Comparison of ENCODE assay signal across 14 cellular contexts in the genomic region with DNA sequence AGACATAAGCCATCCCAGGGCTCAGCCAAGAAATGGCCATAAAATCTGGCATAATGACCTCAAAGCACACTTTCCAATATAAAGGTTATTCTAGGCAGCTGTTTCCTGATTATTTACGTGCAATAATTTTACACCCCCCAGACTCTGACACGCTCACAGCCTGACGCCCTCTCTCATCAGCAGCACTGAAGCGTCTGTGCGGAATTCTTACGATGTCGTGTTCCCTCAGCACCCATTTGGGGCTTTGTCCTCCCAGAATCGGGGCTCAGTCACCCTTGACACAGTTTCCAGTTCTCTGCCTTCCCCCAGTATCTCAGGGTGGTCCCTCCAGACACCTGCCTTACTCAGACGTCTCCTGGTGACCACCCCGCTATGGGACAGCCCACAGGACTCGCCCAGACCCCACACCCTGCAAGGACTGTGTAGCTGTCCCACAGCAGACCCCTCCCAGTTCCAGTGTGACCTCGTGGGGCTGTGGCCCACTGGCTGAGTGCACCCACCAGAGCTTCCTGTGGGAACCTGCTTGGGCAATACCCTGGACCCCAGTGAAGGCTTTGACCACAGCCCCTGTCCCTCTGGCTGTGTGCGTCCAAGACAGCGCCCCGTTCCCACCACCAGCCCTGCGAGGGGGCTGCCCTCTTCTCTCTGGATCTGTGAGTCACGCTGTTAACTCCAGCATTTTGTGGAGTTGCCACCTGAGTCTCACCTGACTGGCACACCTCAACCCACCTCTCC.
"Had no signal": no experiment of that assay in that cellular context is flagged by ENCODE, and none has a peak within 500 bp of the region (broad histone marks: within the 10 kb centered on the region; RNA-seq: fewer than 3 reads in every experiment).

No MANE protein-coding gene starts in this region.

- H3K4me3 Mint-ChIP-seq: activated T-helper 17 cell treated with anti-CD3 and anti-CD28 coated beads, Interleukin-2, amount 50 U/mL, for 72 hours had no signal

- H3K27ac Mint-ChIP-seq: activated T-helper 17 cell treated with anti-CD3 and anti-CD28 coated beads, Interleukin-2, amount 50 U/mL, for 72 hours had no signal

- H3K27ac ChIP-seq: epithelial cell of prostate had no signal

- H3K9me3 ChIP-seq: gastroesophageal sphincter, upper lobe of left lung had no signal

- H3K27me3 ChIP-seq: gastroesophageal sphincter, right atrium auricular region, upper lobe of left lung had no signal

- H3K36me3 ChIP-seq: gastroesophageal sphincter, heart right ventricle, right atrium auricular region, upper lobe of left lung had no signal

- H3K4me3 ChIP-seq: gastroesophageal sphincter, right atrium auricular region, smooth muscle cell, upper lobe of left lung had no signal

- H3K4me1 Mint-ChIP-seq: activated T-helper 17 cell treated with anti-CD3 and anti-CD28 coated beads, Interleukin-2, amount 50 U/mL, for 72 hours had no signal

- ATAC-seq: activated T-helper 17 cell treated with anti-CD3 and anti-CD28 coated beads, Interleukin-2, amount 50 U/mL, for 72 hours; stimulated activated naive CD8-positive, alpha-beta T cell treated with anti-CD3 and anti-CD28 coated beads, Interleukin-15, Interleukin-2, amounts not matched to agents 100 U/mL and 50 U/mL, for 24 hours had no signal

- DNase-seq: activated CD4-positive, CD25-positive, alpha-beta regulatory T cell treated with anti-CD3 and anti-CD28 coated beads, Interleukin-2, amount 50 U/mL, for 72 hours; activated naive CD4-positive, alpha-beta T cell treated with Interleukin-2 at 50 U/mL for 16 hours; dermis blood vessel endothelial cell; heart right ventricle; left colon; stimulated activated CD4-positive, alpha-beta T cell treated with anti-CD3 and anti-CD28 coated beads, Interleukin-4, amount 100 ng/mL, for 4 hours; stimulated activated CD8-positive, alpha-beta memory T cell treated with anti-CD3 and anti-CD28 coated beads, Interleukin-4, amount 100 ng/mL, for 48 hours; stimulated activated naive CD8-positive, alpha-beta T cell treated with anti-CD3 and anti-CD28 coated beads, Interleukin-15, Interleukin-2, amounts not matched to agents 100 U/mL and 50 U/mL, for 24 hours; upper lobe of left lung had no signal
